9 cellular contexts compared by ENCODE assay signal in the genomic region with DNA sequence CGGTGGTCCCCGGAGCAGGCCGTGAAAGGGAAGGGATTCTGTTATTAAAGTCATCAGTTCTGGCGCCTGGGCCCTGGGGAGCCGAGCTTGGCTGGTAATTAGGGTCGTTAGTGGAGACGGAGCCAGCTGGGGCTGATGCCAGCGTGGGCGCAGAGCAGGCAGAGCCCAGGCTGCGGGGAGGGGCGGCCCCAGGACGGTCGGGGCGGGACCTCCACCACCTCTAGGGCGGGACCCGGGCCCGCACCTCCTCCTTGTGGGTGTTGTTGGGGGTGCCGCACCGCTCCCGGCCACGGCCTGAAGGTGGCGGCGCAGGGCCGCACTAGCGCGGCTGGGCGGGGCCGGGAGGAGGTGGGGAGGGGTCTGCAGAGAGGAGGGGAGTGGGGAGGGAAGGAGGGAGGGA.
DNase-seq lines count a peak whose midpoint lies in the region; ATAC-seq and TF ChIP-seq lines count a peak whose summit lies in the region.
"Had no signal": no experiment of that assay in that cellular context is flagged by ENCODE, and none has a peak within 500 bp of the region (broad histone marks: within the 10 kb centered on the region; RNA-seq: fewer than 3 reads in every experiment).

No MANE protein-coding gene starts in this region.

- no peak overlapping the region for H3K4me3 ChIP-seq in cardiac fibroblast (replicated peaks in 1 of 2; ENCODE audit: low read depth in 2 of 2, low read length in 2 of 2)
- H3K4me3 ChIP-seq: thyroid gland had no signal

- DNase-seq in CD1c-positive myeloid dendritic cell (ENCODE audit: extremely low spot score): peak; percentile 26
- DNase-seq in NCI-H526 treated with DMSO at 0.1 percent for 48 hours (lab: John Stamatoyannopoulos, UW): peak; percentile 43
- DNase-seq in cardiac fibroblast (ENCODE audit: low read depth in 2 of 2): peak; percentile 45 to 72
- DNase-seq in myocyte (ENCODE audit: low read depth): peak; percentile 33
- DNase-seq in dedifferentiated amniotic fluid mesenchymal stem cell (ENCODE audit: extremely low spot score): no peak
- DNase-seq in middle frontal gyrus (ENCODE audit: extremely low spot score, low spot score): no peak

- peak; percentile 60 for ATAC-seq in GM21529 (IDR thresholded peaks at IDR 0.05; ENCODE audit: unreplicated experiment)
- no peak for ATAC-seq in GM19035 (IDR thresholded peaks at IDR 0.05; ENCODE audit: unreplicated experiment)

- TF ChIP-seq CTCF in cardiac fibroblast (IDR thresholded peaks at IDR 0.05; ENCODE audit: low read depth, low read length): peak; percentile 42

Comparison
In these comparisons a context has a peak if more than half of its experiments do, and no peak if none do; other contexts are left out.
1. DNase-seq: peak in CD1c-positive myeloid dendritic cell (single experiment), NCI-H526 treated with DMSO at 0.1 percent for 48 hours (single experiment), cardiac fibroblast (2 of 2) and myocyte (single experiment); none in dedifferentiated amniotic fluid mesenchymal stem cell (single experiment) and middle frontal gyrus (single experiment).